Comparison of ENCODE assay signal across 16 cellular contexts in genomic region chr10:70048309-70048708, GRCh38. TPM values are rescaled to one million over a fixed set of nuclear protein-coding genes. Genes with fewer than 3 reads are reported as not detected.
DNase-seq lines count a peak whose midpoint lies in the region; ATAC-seq and TF ChIP-seq lines count a peak whose summit lies in the region.
"Had no signal": no experiment of that assay in that cellular context is flagged by ENCODE, and none has a peak within 500 bp of the region (broad histone marks: within the 10 kb centered on the region; RNA-seq: fewer than 3 reads in every experiment).

No MANE protein-coding gene starts in this region.

- H3K36me3 Mint-ChIP-seq in mesothelial cell of epicardium (no peaks in the 10 kb centered on the region), Calu3 (ENCODE audit: insufficient read depth, unreplicated experiment) (peaks cover 12% of the 10 kb centered on the region)
- no peaks in the 10 kb centered on the region for H3K36me3 Mint-ChIP-seq in activated CD4-positive, alpha-beta T cell treated with anti-CD3 and anti-CD28 coated beads, Interleukin-2, amount 10 ng/mL, durations not matched to agents 7 days and 5 days (ENCODE audit: low read depth)
- H3K36me3 Mint-ChIP-seq: CD14-positive monocyte; CD8-positive, alpha-beta T cell; IgD-negative memory B cell had no signal

- ATAC-seq in left lobe of liver (peak; percentile 69), GM18519 (IDR thresholded peaks at IDR 0.05; ENCODE audit: low FRiP score, unreplicated experiment) (no peak)
- ATAC-seq: CD8-positive, alpha-beta T cell; GM23338 had no signal

- H3K9me3 Mint-ChIP-seq in mesothelial cell of epicardium (peaks cover 5% of the 10 kb centered on the region), Calu3 (ENCODE audit: low read depth, unreplicated experiment) (peaks cover 2% of the 10 kb centered on the region)
- H3K9me3 Mint-ChIP-seq in activated CD4-positive, alpha-beta T cell treated with anti-CD3 and anti-CD28 coated beads, Interleukin-2, amount 10 ng/mL, durations not matched to agents 7 days and 5 days = no peaks in the 10 kb centered on the region
- H3K9me3 Mint-ChIP-seq: CD8-positive, alpha-beta T cell had no signal

- H3K27me3 Mint-ChIP-seq in mesothelial cell of epicardium (ENCODE audit: low read depth) (no peaks in the 10 kb centered on the region), Calu3 (ENCODE audit: unreplicated experiment) (peaks cover 79% of the 10 kb centered on the region)
- H3K27me3 Mint-ChIP-seq in activated CD4-positive, alpha-beta T cell treated with anti-CD3 and anti-CD28 coated beads, Interleukin-2, amount 10 ng/mL, durations not matched to agents 7 days and 5 days = peaks cover 46% of the 10 kb centered on the region

- peak overlapping the region; percentile 6 for H3K27ac Mint-ChIP-seq in mesothelial cell of epicardium
- H3K27ac Mint-ChIP-seq in activated CD4-positive, alpha-beta T cell treated with anti-CD3 and anti-CD28 coated beads, Interleukin-2, amount 10 ng/mL, durations not matched to agents 7 days and 5 days = no peak overlapping the region
- H3K27ac Mint-ChIP-seq in Calu3 (ENCODE audit: unreplicated experiment) = no peak overlapping the region
- H3K27ac Mint-ChIP-seq: CD8-positive, alpha-beta T cell; GM23338; IgD-negative memory B cell had no signal

- intact Hi-C loops in Calu3 (cut with micrococcal nuclease; ENCODE audit: unreplicated experiment) = no loop called here

- peak; percentile 11 for DNase-seq in Ammon's horn (ENCODE audit: low spot score)
- peak; percentile 93 for DNase-seq in NCI-H526 treated with DMSO at 0.1 percent for 48 hours (lab: John Stamatoyannopoulos, UW)
- peak; percentile 46 for DNase-seq in left lobe of liver (ENCODE audit: low spot score)
- no peak for DNase-seq in mesothelial cell of epicardium (ENCODE audit: low spot score in 2 of 2, unreplicated experiment in 2 of 2)
- DNase-seq in AG20443 (ENCODE audit: low spot score) = no peak
- DNase-seq in activated CD4-positive, alpha-beta T cell treated with anti-CD3 and anti-CD28 coated beads, Interleukin-2, amount 10 ng/mL, durations not matched to agents 7 days and 5 days = no peak
- DNase-seq in Calu3 = no peak
- DNase-seq: CD8-positive, alpha-beta T cell; COR-L47; DND-41; GDM1; H7 had no signal

- POLR2A ChIA-PET in activated CD4-positive, alpha-beta T cell treated with anti-CD3 and anti-CD28 coated beads, Interleukin-2, amount 10 ng/mL, durations not matched to agents 7 days and 5 days (lab: Charles Lee) = no interaction called here

- no TSS peak for BruUV-seq in Calu3 (replicated peaks; lab: Mats Ljungman, UMichigan)

- H3K4me1 Mint-ChIP-seq in mesothelial cell of epicardium = peaks cover 38% of the 10 kb centered on the region
- H3K4me1 Mint-ChIP-seq in activated CD4-positive, alpha-beta T cell treated with anti-CD3 and anti-CD28 coated beads, Interleukin-2, amount 10 ng/mL, durations not matched to agents 7 days and 5 days = peaks cover 6% of the 10 kb centered on the region
- H3K4me1 Mint-ChIP-seq in Calu3 (ENCODE audit: low read depth, unreplicated experiment) = peaks cover 11% of the 10 kb centered on the region

- CTCF ChIA-PET in activated CD4-positive, alpha-beta T cell treated with anti-CD3 and anti-CD28 coated beads, Interleukin-2, amount 10 ng/mL, durations not matched to agents 7 days and 5 days (lab: Charles Lee) = no interaction called here
- CTCF ChIA-PET in Calu3 (lab: Charles Lee) = no interaction called here

- TF ChIP-seq CTCF in mesothelial cell of epicardium (IDR thresholded peaks at IDR 0.05; ENCODE audit: unreplicated experiment) (no peak), Calu3 (IDR thresholded peaks at IDR 0.05; ENCODE audit: unreplicated experiment) (no peak)

- no peak overlapping the region for H3K4me3 Mint-ChIP-seq in mesothelial cell of epicardium
- no peak overlapping the region for H3K4me3 Mint-ChIP-seq in activated CD4-positive, alpha-beta T cell treated with anti-CD3 and anti-CD28 coated beads, Interleukin-2, amount 10 ng/mL, durations not matched to agents 7 days and 5 days
- H3K4me3 Mint-ChIP-seq in Calu3 (ENCODE audit: low read depth, unreplicated experiment) = no peak overlapping the region
- H3K4me3 Mint-ChIP-seq: CD14-positive monocyte; CD8-positive, alpha-beta T cell; GM23338; IgD-negative memory B cell had no signal

RNA-seq across cellular contexts. Expression of gene MACROH2A2, which starts 4.3 kb away (rescaled TPM):
- total RNA-seq in left lobe of liver = 5.3 TPM
- 122 to 128 TPM (median 125 TPM) in 3 replicates for total RNA-seq in mesothelial cell of epicardium
- total RNA-seq in activated CD4-positive, alpha-beta T cell treated with anti-CD3 and anti-CD28 coated beads, Interleukin-2, amount 10 ng/mL, durations not matched to agents 7 days and 5 days = 1 to 10 TPM; 4.9 to 5.0 TPM
- total RNA-seq in Calu3 (2022) = 24.5 and 26.9 TPM in 2 replicates

Comparison
In these comparisons a context has a peak if more than half of its experiments do, and no peak if none do; other contexts are left out.
1. DNase-seq: peak in Ammon's horn (single experiment), NCI-H526 treated with DMSO at 0.1 percent for 48 hours (single experiment) and left lobe of liver (single experiment); none in mesothelial cell of epicardium (0 of 2), AG20443 (single experiment), activated CD4-positive, alpha-beta T cell treated with anti-CD3 and anti-CD28 coated beads, Interleukin-2, amount 10 ng/mL, durations not matched to agents 7 days and 5 days (single experiment) and Calu3 (single experiment).